24 cellular contexts compared by ENCODE assay signal in genomic region chr22:41359376-41359775, GRCh38. TPM values are rescaled to one million over a fixed set of nuclear protein-coding genes. Genes with fewer than 3 reads are reported as not detected.
DNase-seq lines count a peak whose midpoint lies in the region; ATAC-seq and TF ChIP-seq lines count a peak whose summit lies in the region.
"Had no signal": no experiment of that assay in that cellular context is flagged by ENCODE, and none has a peak within 500 bp of the region (broad histone marks: within the 10 kb centered on the region; RNA-seq: fewer than 3 reads in every experiment).

No MANE protein-coding gene starts in this region.

- DNase-seq in MCF 10A (ENCODE audit: unreplicated experiment) (no peak), breast epithelium (ENCODE audit: low spot score in 2 of 2) (no peak), WTC11 (ENCODE audit: low spot score) (no peak), lower lobe of right lung (no peak), dermis blood vessel endothelial cell (no peak), BE2C (no peak), DMS79 treated with DMSO at 0.1 percent for 48 hours (lab: John Stamatoyannopoulos, UW) (no peak)
- no peak for DNase-seq in stimulated activated naive B cell treated with anti-CD40 and anti-IgM and Interleukin-4, amounts not matched to agents 10 μg/mL and 1 μg/mL and 100 μg/mL, for 72 hours
- DNase-seq: 8988T; activated CD4-positive, alpha-beta memory T cell treated with anti-CD3 and anti-CD28 coated beads for 36 hours; activated gamma-delta T cell; cortex of kidney; heart right ventricle; MG63; NCI-H1417 treated with DMSO at 0.1 percent for 48 hours; NCI-H524; psoas muscle; stimulated activated CD4-positive, alpha-beta T cell treated with anti-CD3 and anti-CD28 coated beads, Interleukin-4, amount 100 ng/mL, for 1 hour; stimulated activated naive CD8-positive, alpha-beta T cell treated with anti-CD3 and anti-CD28 coated beads, Interleukin-15, Interleukin-2, amounts not matched to agents 100 U/mL and 50 U/mL, for 24 hours; T1000 had no signal

- H3K27me3 Mint-ChIP-seq in MCF 10A (ENCODE audit: insufficient read depth, unreplicated experiment) = no peaks in the 10 kb centered on the region
- no peaks in the 10 kb centered on the region for H3K27me3 Mint-ChIP-seq in WTC11 (ENCODE audit: low read depth)
- H3K27me3 Mint-ChIP-seq in stimulated activated naive B cell treated with anti-CD40 and anti-IgM and Interleukin-4, amounts not matched to agents 10 μg/mL and 1 μg/mL and 100 μg/mL, for 72 hours = no peaks in the 10 kb centered on the region
- H3K27me3 Mint-ChIP-seq: activated CD4-positive, alpha-beta memory T cell treated with anti-CD3 and anti-CD28 coated beads for 36 hours; B cell had no signal

- H3K27ac Mint-ChIP-seq in MCF 10A (ENCODE audit: low read depth, unreplicated experiment) (no peak overlapping the region), WTC11 (peak overlapping the region; percentile 82)
- peak overlapping the region; percentile 81 for H3K27ac Mint-ChIP-seq in stimulated activated naive B cell treated with anti-CD40 and anti-IgM and Interleukin-4, amounts not matched to agents 10 μg/mL and 1 μg/mL and 100 μg/mL, for 72 hours
- H3K27ac Mint-ChIP-seq: activated CD4-positive, alpha-beta memory T cell treated with anti-CD3 and anti-CD28 coated beads for 36 hours; B cell; IgD-negative memory B cell had no signal

- ATAC-seq in WTC11 = no peak
- ATAC-seq in lower lobe of right lung = no peak
- ATAC-seq in stimulated activated naive B cell treated with anti-CD40 and anti-IgM and Interleukin-4, amounts not matched to agents 10 μg/mL and 1 μg/mL and 100 μg/mL, for 72 hours (replicated peaks) = no peak
- ATAC-seq: stimulated activated naive CD8-positive, alpha-beta T cell treated with anti-CD3 and anti-CD28 coated beads, Interleukin-15, Interleukin-2, amounts not matched to agents 100 U/mL and 50 U/mL, for 24 hours had no signal

- H3K36me3 Mint-ChIP-seq in MCF 10A (ENCODE audit: insufficient read depth, unreplicated experiment) = peaks cover 18% of the 10 kb centered on the region
- H3K36me3 Mint-ChIP-seq in WTC11 = peaks cover 2% of the 10 kb centered on the region
- peaks cover 16 to 41% of the 10 kb centered on the region in 2 donors for H3K36me3 Mint-ChIP-seq in stimulated activated naive B cell treated with anti-CD40 and anti-IgM and Interleukin-4, amounts not matched to agents 10 μg/mL and 1 μg/mL and 100 μg/mL, for 72 hours

- H3K4me1 Mint-ChIP-seq in MCF 10A (ENCODE audit: insufficient read depth, unreplicated experiment) (no peaks in the 10 kb centered on the region), WTC11 (peaks cover 14% of the 10 kb centered on the region)
- no peaks in the 10 kb centered on the region for H3K4me1 Mint-ChIP-seq in stimulated activated naive B cell treated with anti-CD40 and anti-IgM and Interleukin-4, amounts not matched to agents 10 μg/mL and 1 μg/mL and 100 μg/mL, for 72 hours
- H3K4me1 Mint-ChIP-seq: B cell, IgD-negative memory B cell had no signal

- no peak for TF ChIP-seq POLR2A in breast epithelium (IDR thresholded peaks at IDR 0.05)

- no peak overlapping the region for H3K4me3 Mint-ChIP-seq in MCF 10A (ENCODE audit: unreplicated experiment)
- no peak overlapping the region for H3K4me3 Mint-ChIP-seq in WTC11
- H3K4me3 Mint-ChIP-seq in stimulated activated naive B cell treated with anti-CD40 and anti-IgM and Interleukin-4, amounts not matched to agents 10 μg/mL and 1 μg/mL and 100 μg/mL, for 72 hours = no peak overlapping the region
- H3K4me3 Mint-ChIP-seq: activated CD4-positive, alpha-beta memory T cell treated with anti-CD3 and anti-CD28 coated beads for 36 hours; B cell; IgD-negative memory B cell had no signal

- peak overlapping the region in 1 of 2 donors; percentile 27 for H3K27ac ChIP-seq in breast epithelium
- peak overlapping the region; percentile 36 for H3K27ac ChIP-seq in lower lobe of right lung
- H3K27ac ChIP-seq: psoas muscle, tibial nerve had no signal

- H3K4me3 ChIP-seq in breast epithelium (no peak overlapping the region), lower lobe of right lung (no peak overlapping the region), BE2C (ENCODE audit: low read depth, low read length) (no peak overlapping the region)
- H3K4me3 ChIP-seq: heart right ventricle, MG63, psoas muscle, smooth muscle cell, tibial nerve had no signal

- intact Hi-C loops in MCF 10A (cut with micrococcal nuclease) = no loop called here
- intact Hi-C loops in breast epithelium (cut with DNase I; ENCODE audit: low total_unique reads) = no loop called here
- intact Hi-C loops in lower lobe of right lung (cut with DNase I) = no loop called here

- TSS peak; percentile 40 for BruUV-seq in MCF 10A (replicated peaks; lab: Mats Ljungman, UMichigan)

- H3K9me3 ChIP-seq in breast epithelium (no peaks in the 10 kb centered on the region), lower lobe of right lung (no peaks in the 10 kb centered on the region), BE2C (no peaks in the 10 kb centered on the region)
- H3K9me3 ChIP-seq: heart right ventricle, MG63, psoas muscle, tibial nerve had no signal

- TF ChIP-seq CTCF in MCF 10A (IDR thresholded peaks at IDR 0.05; ENCODE audit: unreplicated experiment) (no peak), breast epithelium (IDR thresholded peaks at IDR 0.05) (no peak), WTC11 (IDR thresholded peaks at IDR 0.05) (no peak), lower lobe of right lung (IDR thresholded peaks at IDR 0.05) (no peak), BE2C (IDR thresholded peaks at IDR 0.05; ENCODE audit: low read depth, low read length) (no peak)

- H3K36me3 ChIP-seq in breast epithelium (peaks cover 15% of the 10 kb centered on the region), lower lobe of right lung (peaks cover 47% of the 10 kb centered on the region), BE2C (peaks cover 27% of the 10 kb centered on the region)

- H3K4me1 ChIP-seq in breast epithelium = no peaks in the 10 kb centered on the region
- no peaks in the 10 kb centered on the region for H3K4me1 ChIP-seq in lower lobe of right lung
- H3K4me1 ChIP-seq in BE2C = no peaks in the 10 kb centered on the region
- H3K4me1 ChIP-seq: psoas muscle had no signal

- no peaks in the 10 kb centered on the region for H3K27me3 ChIP-seq in breast epithelium
- H3K27me3 ChIP-seq in lower lobe of right lung (ENCODE audit: low read depth) = no peaks in the 10 kb centered on the region
- no peaks in the 10 kb centered on the region for H3K27me3 ChIP-seq in BE2C
- H3K27me3 ChIP-seq: heart right ventricle, MG63, tibial nerve had no signal

- CTCF ChIA-PET in MCF 10A (lab: Yijun Ruan, JAX) = no interaction called here
- CTCF ChIA-PET in WTC11 (lab: Charles Lee) = interaction anchor here (1.0 to 2.0 kb wide), 6 partner anchors 22 to 308 kb away, joined by 3 to 7 read pairs (median 6); partner anchors contain the start of gene TEF

- H3K9me3 Mint-ChIP-seq in MCF 10A (ENCODE audit: unreplicated experiment) (no peaks in the 10 kb centered on the region), WTC11 (no peaks in the 10 kb centered on the region)
- H3K9me3 Mint-ChIP-seq in stimulated activated naive B cell treated with anti-CD40 and anti-IgM and Interleukin-4, amounts not matched to agents 10 μg/mL and 1 μg/mL and 100 μg/mL, for 72 hours = no peaks in the 10 kb centered on the region
- H3K9me3 Mint-ChIP-seq: activated CD4-positive, alpha-beta memory T cell treated with anti-CD3 and anti-CD28 coated beads for 36 hours; IgD-negative memory B cell had no signal

- POLR2A ChIA-PET in MCF 10A (lab: Yijun Ruan, JAX) (no interaction called here), WTC11 (lab: Charles Lee) (interaction anchor here (1.1 kb wide), 1 partner anchor 22 kb away, joined by 13 read pairs; the partner anchor contains the start of gene TEF)

TF ChIP-seq in WTC11, 78 proteins besides CTCF, POLR2A, EP300 and RAD21 (continues in another document):
- TF ChIP-seq ESRRA (CRISPR knock-in tag; IDR thresholded peaks at IDR 0.05; ENCODE audit: borderline replicate concordance) (no peak), ZNF671 (CRISPR knock-in tag; IDR thresholded peaks at IDR 0.05) (no peak), HMGA2 (CRISPR knock-in tag; IDR thresholded peaks at IDR 0.05) (no peak), MYBL2 (CRISPR knock-in tag; IDR thresholded peaks at IDR 0.05) (no peak), AR (CRISPR knock-in tag; IDR thresholded peaks at IDR 0.05) (no peak), ZNF416 (CRISPR knock-in tag; IDR thresholded peaks at IDR 0.05) (no peak)

RNA-seq across cellular contexts. Expression of gene TEF, which starts 22.4 kb away (rescaled TPM):
- total RNA-seq in MCF 10A (2022) (2.2 and 4.2 TPM in 2 replicates), breast epithelium (10 to 100 TPM in 2 of 3 donors, 1 to 10 TPM in 1; 8.8 to 26.6 (median 15.7) TPM), WTC11 (2021) (9.8 to 12.0 TPM (median 10.2 TPM) in 3 replicates), lower lobe of right lung (29.7 TPM), dermis blood vessel endothelial cell (4.3 and 7.4 TPM in 2 replicates)
- polyA plus RNA-seq in BE2C (2012; ENCODE audit: insufficient read depth, insufficient read length, low read depth) = 3.7 TPM

RNA-seq across cellular contexts. Expression of gene ZC3H7B, which starts 58.1 kb away (rescaled TPM):
- total RNA-seq in MCF 10A (2022) (42.9 and 53.4 TPM in 2 replicates), breast epithelium (10 to 100 TPM; 24.0 to 33.1 (median 32.2) TPM), WTC11 (2021) (61.6 to 64.7 TPM (median 64.7 TPM) in 3 replicates), lower lobe of right lung (63.1 TPM), dermis blood vessel endothelial cell (68.4 and 102 TPM in 2 replicates)
- 89.3 TPM for polyA plus RNA-seq in BE2C (2012; ENCODE audit: insufficient read depth, insufficient read length, low read depth)
